In genomic region chr4:144734522-144734921, GRCh38 we compare ENCODE assay signal across 13 cellular contexts.
DNase-seq lines count a peak whose midpoint lies in the region; ATAC-seq and TF ChIP-seq lines count a peak whose summit lies in the region.
"Had no signal": no experiment of that assay in that cellular context is flagged by ENCODE, and none has a peak within 500 bp of the region (broad histone marks: within the 10 kb centered on the region; RNA-seq: fewer than 3 reads in every experiment).

No MANE protein-coding gene starts in this region.

- ATAC-seq in HG03565 (IDR thresholded peaks at IDR 0.05; ENCODE audit: unreplicated experiment), result no peak
- ATAC-seq in GM21360 (IDR thresholded peaks at IDR 0.05; ENCODE audit: unreplicated experiment), result no peak
- no peak for ATAC-seq in HG02798 (IDR thresholded peaks at IDR 0.05; ENCODE audit: poor library complexity, unreplicated experiment)
- ATAC-seq: right cardiac atrium had no signal

- DNase-seq in H4 (ENCODE audit: low spot score), result peak; percentile 47
- peak; percentile 8 for DNase-seq in SK-N-DZ (ENCODE audit: low spot score)
- DNase-seq in fibroblast of the aortic adventitia (ENCODE audit: low read depth), result peak; percentile 42
- peak; percentile 5 for DNase-seq in retinal pigment epithelial cell (ENCODE audit: low read depth)
- DNase-seq in activated CD4-positive, alpha-beta T cell treated with anti-CD3 and anti-CD28 coated beads, Interleukin-2, amount 50 U/mL, for 48 hours, result no peak
- DNase-seq: activated CD4-positive, alpha-beta T cell treated with anti-CD3 and anti-CD28 coated beads, Interleukin-2, amount 50 U/mL, for 1 hour; NCI-H1092; NCI-H510A; right cardiac atrium; T-helper 2 cell had no signal

- TF ChIP-seq CTCF in fibroblast of the aortic adventitia (IDR thresholded peaks at IDR 0.05; ENCODE audit: insufficient read depth, low read length) (no peak), retinal pigment epithelial cell (conservative IDR thresholded peaks at IDR 0.05; ENCODE audit: low read depth, low read length) (no peak)

- H3K4me3 ChIP-seq in fibroblast of the aortic adventitia (ENCODE audit: low read depth, low read length) (no peak overlapping the region), retinal pigment epithelial cell (ENCODE audit: low read length) (no peak overlapping the region)

Comparison
In these comparisons a context has a peak if more than half of its experiments do, and no peak if none do; other contexts are left out.
1. DNase-seq: peak in H4 (single experiment), SK-N-DZ (single experiment), fibroblast of the aortic adventitia (single experiment) and retinal pigment epithelial cell (single experiment); none in activated CD4-positive, alpha-beta T cell treated with anti-CD3 and anti-CD28 coated beads, Interleukin-2, amount 50 U/mL, for 48 hours (0 of 2).